In the genomic region with DNA sequence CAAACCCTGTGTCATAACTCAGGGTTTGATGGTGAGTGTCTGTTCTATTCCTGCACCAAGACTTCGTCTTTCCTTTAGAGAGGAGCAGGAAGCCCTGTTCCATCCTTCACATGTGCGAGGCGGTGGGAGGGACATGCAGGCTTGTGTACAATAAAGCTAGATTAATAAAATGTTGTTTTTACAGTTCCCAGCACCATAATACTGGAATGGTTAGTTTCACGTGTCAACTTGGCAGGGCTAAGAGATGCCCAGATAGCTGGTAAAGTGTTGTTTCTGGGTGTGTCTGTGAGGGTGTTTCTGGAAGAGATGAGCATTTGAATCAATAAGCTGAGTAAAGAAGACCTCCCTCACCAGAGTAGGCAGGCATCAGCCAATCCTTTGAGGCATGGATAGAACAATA, we compare ENCODE assay signal across 4 cellular contexts. TPM values are rescaled to one million over a fixed set of nuclear protein-coding genes. Genes with fewer than 3 reads are reported as not detected.
"Had no signal": no experiment of that assay in that cellular context is flagged by ENCODE, and none has a peak within 500 bp of the region (broad histone marks: within the 10 kb centered on the region; RNA-seq: fewer than 3 reads in every experiment).

No MANE protein-coding gene starts in this region.

- DNase-seq: GDM1, GF-D8 had no signal

- ATAC-seq: GM12878 had no signal

- H3K4me3 ChIP-seq: GM12878 had no signal

RNA-seq across cellular contexts. Expression of a gene that starts 48.8 kb away (rescaled TPM):
- total RNA-seq: G401 had no signal
